In the genomic region with DNA sequence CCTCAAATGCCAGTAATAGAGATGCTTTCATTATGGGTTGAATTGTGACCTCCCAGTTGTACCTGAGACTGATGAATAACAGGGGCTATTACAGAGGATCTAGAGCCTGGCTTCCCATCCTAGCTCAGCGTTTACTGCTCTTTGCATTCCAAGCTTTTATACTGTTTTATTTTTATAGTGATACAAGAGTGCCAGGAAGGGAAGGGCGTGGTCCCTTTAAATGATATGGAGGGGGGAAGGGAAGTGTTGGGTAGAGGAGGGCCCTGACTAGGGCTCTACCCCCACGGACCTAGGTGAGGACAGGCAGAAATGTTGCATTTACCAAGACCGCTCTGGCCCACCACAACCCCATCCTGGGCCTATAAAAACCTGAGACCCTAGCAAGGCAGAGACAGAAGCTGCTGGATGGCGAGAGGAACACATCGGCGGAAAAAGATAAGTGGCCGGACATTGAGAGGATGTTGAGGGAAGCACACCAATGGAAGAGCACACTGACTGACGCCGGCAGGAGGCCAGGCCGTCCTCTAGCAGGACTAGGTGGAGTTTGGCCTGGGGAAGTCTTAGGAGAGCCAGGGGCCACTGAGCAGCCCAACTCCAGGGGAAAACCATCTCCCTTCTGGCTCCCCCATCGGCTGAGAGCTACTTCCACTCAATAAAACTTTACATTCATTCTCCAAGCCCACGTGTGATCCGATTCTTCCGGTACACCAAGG, we compare ENCODE assay signal across 7 cellular contexts.
"Had no signal": no experiment of that assay in that cellular context is flagged by ENCODE, and none has a peak within 500 bp of the region (broad histone marks: within the 10 kb centered on the region; RNA-seq: fewer than 3 reads in every experiment).

No MANE protein-coding gene starts in this region.

- DNase-seq: GM23248, GOT3, H9, HCEC 1CT, KBM-7 had no signal

- H3K27ac ChIP-seq: GM23248, HL-60 had no signal

- H3K4me3 ChIP-seq: GM23248 had no signal

- ATAC-seq: HepG2 had no signal

- H3K9ac ChIP-seq: GM23248 had no signal

- H2AFZ ChIP-seq: GM23248 had no signal
